Comparison of ENCODE assay signal across 21 cellular contexts in the genomic region with DNA sequence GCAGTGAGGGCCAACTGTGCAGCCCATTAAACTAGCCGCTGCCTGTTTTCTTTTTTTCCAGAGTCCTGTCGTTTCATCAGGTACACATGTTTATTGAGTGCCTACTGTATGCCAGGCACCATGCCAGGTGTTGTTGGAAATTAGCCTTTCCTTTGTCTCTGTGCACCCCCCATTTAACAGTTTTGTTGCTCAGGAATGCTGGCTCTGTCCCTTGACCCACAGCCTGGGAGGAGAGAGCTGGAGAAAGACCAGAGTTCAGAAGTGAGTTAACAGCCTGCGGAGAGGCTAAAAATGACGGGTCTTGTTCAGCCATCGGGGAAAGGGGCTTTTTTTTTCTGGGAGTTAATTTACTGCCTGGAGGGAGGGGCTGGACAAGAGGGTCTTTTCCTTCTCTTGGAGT. TPM values are rescaled to one million over a fixed set of nuclear protein-coding genes. Genes with fewer than 3 reads are reported as not detected.
"Had no signal": no experiment of that assay in that cellular context is flagged by ENCODE, and none has a peak within 500 bp of the region (broad histone marks: within the 10 kb centered on the region; RNA-seq: fewer than 3 reads in every experiment).

No MANE protein-coding gene starts in this region.

- ATAC-seq: right cardiac atrium had no signal

- H3K27ac Mint-ChIP-seq: activated CD4-positive, alpha-beta T cell treated with anti-CD3 and anti-CD28 coated beads, Interleukin-2, amount 10 ng/mL, durations not matched to agents 7 days and 5 days; activated T-helper 2 cell treated with anti-CD3 and anti-CD28 coated beads, Interferon-gamma antibody, Interleukin-2, Interleukin-4, amounts not matched to agents 10 μg/mL and 5 μg/mL and 100 μg/mL, durations not matched to agents 14 hours and 24 hours and 36 hours; progenitor cell of endocrine pancreas had no signal

- H3K27ac ChIP-seq: colonic mucosa, left ventricle myocardium inferior, spleen, transverse colon had no signal

- H3K4me1 ChIP-seq: colonic mucosa had no signal

- H3K36me3 ChIP-seq: adrenal gland, colonic mucosa, left ventricle myocardium inferior, spleen, transverse colon had no signal

- DNase-seq: activated CD4-positive, alpha-beta T cell treated with anti-CD3 and anti-CD28 coated beads, Interleukin-2, amount 10 ng/mL, durations not matched to agents 7 days and 5 days; activated CD4-positive, CD25-positive, alpha-beta regulatory T cell; activated CD8-positive, alpha-beta memory T cell treated with anti-CD3 and anti-CD28 coated beads for 24 hours; activated naive CD4-positive, alpha-beta T cell treated with anti-CD3 and anti-CD28 coated beads, Interleukin-2, amount 50 U/mL, for 16 hours; colonic mucosa; effector memory CD4-positive, alpha-beta T cell; erythroblast; hippocampal formation; left ventricle myocardium inferior; nucleus accumbens; right cardiac atrium; spleen; stimulated activated CD4-positive, alpha-beta T cell treated with anti-CD3 and anti-CD28 coated beads, Interleukin-1b, Interleukin-23, amount 100 ng/mL, for 48 hours; stimulated activated naive CD4-positive, alpha-beta T cell; T-helper 2 cell; transverse colon had no signal

- H3K9me3 Mint-ChIP-seq: activated CD4-positive, alpha-beta T cell treated with anti-CD3 and anti-CD28 coated beads, Interleukin-2, amount 10 ng/mL, durations not matched to agents 7 days and 5 days; activated T-helper 2 cell treated with anti-CD3 and anti-CD28 coated beads, Interferon-gamma antibody, Interleukin-2, Interleukin-4, amounts not matched to agents 10 μg/mL and 5 μg/mL and 100 μg/mL, durations not matched to agents 14 hours and 24 hours and 36 hours had no signal

- H3K9me3 ChIP-seq: adrenal gland, colonic mucosa, left ventricle myocardium inferior, spleen, transverse colon had no signal

- H3K27me3 ChIP-seq: adrenal gland, colonic mucosa, transverse colon had no signal

- H3K4me3 Mint-ChIP-seq: activated CD4-positive, alpha-beta T cell treated with anti-CD3 and anti-CD28 coated beads, Interleukin-2, amount 10 ng/mL, durations not matched to agents 7 days and 5 days had no signal

- H3K4me3 ChIP-seq: colonic mucosa had no signal

- FAIRE-seq: TTC549 had no signal

RNA-seq across cellular contexts. Expression of gene LRMDA, which starts 1.3 kb away (rescaled TPM):
- total RNA-seq: activated CD4-positive, alpha-beta T cell treated with anti-CD3 and anti-CD28 coated beads, Interleukin-2, amount 10 ng/mL, durations not matched to agents 7 days and 5 days; activated T-helper 2 cell treated with anti-CD3 and anti-CD28 coated beads, Interferon-gamma antibody, Interleukin-2, Interleukin-4, amounts not matched to agents 10 μg/mL and 5 μg/mL and 100 μg/mL, durations not matched to agents 14 hours and 24 hours and 36 hours; myocyte had no signal
